Comparison of ENCODE assay signal across 8 cellular contexts in the genomic region with DNA sequence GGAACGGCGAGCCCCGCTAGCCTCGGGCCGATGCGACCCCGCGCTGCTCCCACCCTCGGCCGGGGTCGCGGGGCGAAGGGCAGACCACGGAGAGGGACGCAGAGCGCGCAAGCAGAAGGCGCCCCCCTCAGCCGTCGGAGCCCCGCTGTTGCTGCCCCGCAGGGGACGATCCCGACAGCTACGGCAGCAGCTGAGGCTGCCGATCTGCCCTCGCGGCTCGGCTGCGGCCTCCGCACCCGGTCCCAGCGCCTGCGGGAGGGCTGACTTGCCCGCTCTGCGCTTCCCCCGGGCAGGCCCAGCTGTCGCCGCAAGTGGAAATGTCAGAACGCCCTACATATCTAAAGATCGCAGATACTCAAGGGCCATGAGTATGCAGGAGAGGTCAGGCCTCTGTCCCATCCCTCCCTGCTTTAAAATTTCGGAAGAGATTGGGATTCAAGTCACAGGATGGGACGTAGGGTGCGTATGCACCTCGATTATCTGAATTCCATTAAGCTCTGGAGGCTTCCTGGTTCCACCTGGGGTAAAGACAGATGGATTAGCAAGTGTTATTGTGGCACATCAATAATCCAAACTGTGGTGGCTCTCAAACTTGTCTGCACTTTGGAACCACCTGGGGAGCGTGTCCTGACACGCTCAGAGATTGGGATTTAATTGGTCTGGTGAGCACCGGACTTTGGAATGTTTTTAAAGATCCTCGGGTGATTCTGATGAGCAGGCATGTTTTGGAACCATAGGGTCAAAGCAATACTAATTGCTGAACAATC. TPM values are rescaled to one million over a fixed set of nuclear protein-coding genes. Genes with fewer than 3 reads are reported as not detected.
A peak's percentile ranks its signal among the peaks of the same experiment; 100 is the strongest.
DNase-seq lines count a peak whose midpoint lies in the region; ATAC-seq, FAIRE-seq and TF ChIP-seq lines count a peak whose summit lies in the region.

CRPPA (minus strand) TSS at position 206 of the 767 bp plus-strand sequence. CDS start 216 bp downstream, outside the sequence.

- H3K36me3 ChIP-seq in heart left ventricle (no peaks in the 10 kb centered on the region), pancreas (no peaks in the 10 kb centered on the region)

- no peak for FAIRE-seq in pancreas (lab: Jason Lieb, UNC)
- FAIRE-seq in GM12892 (lab: Jason Lieb, UNC): no peak

- intact Hi-C loops in heart left ventricle (cut with DNase I): loop anchor here (5.0 to 10.0 kb wide), 6 partner anchors 289 to 344 kb away; no protein-coding TSS in a partner anchor
- intact Hi-C loops in pancreas (cut with DNase I): no loop called here

- H3K4me1 ChIP-seq in heart left ventricle (peaks cover 0 to 21% (median 16%) of the 10 kb centered on the region in 12 donors), pancreas (peaks cover 0 to 13% (median 9%) of the 10 kb centered on the region in 3 donors)

- peak in 1 of 12 donors; percentile 21 for TF ChIP-seq CTCF in heart left ventricle (IDR thresholded peaks at IDR 0.05)
- TF ChIP-seq CTCF in pancreas (IDR thresholded peaks at IDR 0.05): no peak

- peak; percentile 37 for ATAC-seq in GM19025 (IDR thresholded peaks at IDR 0.05; ENCODE audit: low read depth, unreplicated experiment)
- peak; percentile 31 for ATAC-seq in HG03159 (IDR thresholded peaks at IDR 0.05; ENCODE audit: unreplicated experiment)
- peak; percentile 20 to 73 (median 50) for ATAC-seq in heart left ventricle
- ATAC-seq in pancreas: peak; percentile 56 to 70 (median 61)

- no peak for TF ChIP-seq POLR2A in heart left ventricle (IDR thresholded peaks at IDR 0.05)
- TF ChIP-seq POLR2A in GM12892 (IDR thresholded peaks at IDR 0.05; ENCODE audit: low read depth, low read length): no peak

- H3K4me3 ChIP-seq in heart left ventricle (peak within 1 kb of the TSS; percentile 54 to 82 (median 74)), pancreas (peak within 1 kb of the TSS; percentile 47 to 79 (median 62))

- H3K36me3 Mint-ChIP-seq in activated naive CD8-positive, alpha-beta T cell treated with anti-CD3 and anti-CD28 coated beads for 36 hours: peaks cover 3% of the 10 kb centered on the region

- peaks cover 21% of the 10 kb centered on the region for H3K4me1 Mint-ChIP-seq in activated naive CD8-positive, alpha-beta T cell treated with anti-CD3 and anti-CD28 coated beads for 36 hours

- no peaks in the 10 kb centered on the region for H3K9me3 Mint-ChIP-seq in activated naive CD8-positive, alpha-beta T cell treated with anti-CD3 and anti-CD28 coated beads for 36 hours

- 4 to 8% (median 5%) methylated on average over 25 to 49 of the region's 49 CpGs for WGBS in heart left ventricle, 4 donors
- 4 to 7% methylated on average over 41 to 49 of the region's 49 CpGs for WGBS in pancreas, 2 donors

- H3K27me3 ChIP-seq in heart left ventricle (no peaks in the 10 kb centered on the region), pancreas (no peaks in the 10 kb centered on the region)

- DNase-seq in AG08396 (ENCODE audit: low spot score) (peak; percentile 48), RPMI7951 (ENCODE audit: low read depth) (peak; percentile 67), heart left ventricle (peak; percentile 27 to 80 (median 46)), pancreas (peak; percentile 32 to 80 (median 48)), GM12892 (ENCODE audit: insufficient read length) (no peak)
- DNase-seq in activated naive CD8-positive, alpha-beta T cell treated with anti-CD3 and anti-CD28 coated beads for 36 hours: peak; percentile 56

- H3K9me3 ChIP-seq in heart left ventricle (no peaks in the 10 kb centered on the region), pancreas (no peaks in the 10 kb centered on the region)

- peak within 1 kb of the TSS; percentile 94 for H3K4me3 Mint-ChIP-seq in activated naive CD8-positive, alpha-beta T cell treated with anti-CD3 and anti-CD28 coated beads for 36 hours

- H3K27ac ChIP-seq in heart left ventricle (peak within 1 kb of the TSS; percentile 94 to 99 (median 98)), pancreas (peak within 1 kb of the TSS; percentile 93 to 99 (median 96))

- H3K27ac Mint-ChIP-seq in activated naive CD8-positive, alpha-beta T cell treated with anti-CD3 and anti-CD28 coated beads for 36 hours: peak within 1 kb of the TSS; percentile 99

- H3K27me3 Mint-ChIP-seq in activated naive CD8-positive, alpha-beta T cell treated with anti-CD3 and anti-CD28 coated beads for 36 hours: no peaks in the 10 kb centered on the region

RNA-seq across cellular contexts. Expression of gene CRPPA, which starts in this region (rescaled TPM):
- total RNA-seq in RPMI7951 (2014; rRNA removed; shearing (Covaris generic)): 2.8 and 3.4 TPM in 2 replicates
- 1 to 10 TPM; 1.7 to 1.9 TPM for total RNA-seq in activated naive CD8-positive, alpha-beta T cell treated with anti-CD3 and anti-CD28 coated beads for 36 hours
- total RNA-seq in heart left ventricle (1 to 10 TPM; 1.1 to 8.5 (median 6.0) TPM), pancreas (1 to 10 TPM; 1.3 to 2.2 (median 1.8) TPM)
- polyA plus RNA-seq in heart left ventricle (1 to 10 TPM in 1 of 2 donors, under 1 TPM in 1; 0.98 to 1.4 TPM), pancreas (under 1 TPM; 0.53 to 0.56 TPM)
- polyA plus RNA-seq in GM12892 (2012; ENCODE audit: missing spikeins): not detected

Comparison
In these comparisons a context has a peak if more than half of its experiments do, and no peak if none do; other contexts are left out.
1. intact Hi-C loops: an anchor here in heart left ventricle (5.0 to 10.0 kb wide); none called in pancreas.